1 cellular context compared by ENCODE assay signal in genomic region chr9:77177894-77178794, GRCh38.
TF ChIP-seq lines count a peak whose summit lies in the region.

No MANE protein-coding gene starts in this region.

TF ChIP-seq in GM12878, 131 proteins besides CTCF, POLR2A, EP300 and RAD21 (continued from another document):
- TF ChIP-seq ZBED1 (IDR thresholded peaks at IDR 0.05; ENCODE audit: borderline replicate concordance) (no peak), ETV6 (conservative IDR thresholded peaks at IDR 0.05 in 1 of 2, IDR thresholded peaks at IDR 0.05 in 1 of 2; ENCODE audit: borderline replicate concordance in 1 of 2, low read depth in 1 of 2) (no peak), IRF5 (IDR thresholded peaks at IDR 0.05; ENCODE audit: borderline replicate concordance) (no peak), ZNF384 (IDR thresholded peaks at IDR 0.05; ENCODE audit: borderline replicate concordance, low read depth, low read length) (no peak), IKZF1 (conservative IDR thresholded peaks at IDR 0.05) (no peak; the same call in 1 of the 2 replicates), ELK1 (IDR thresholded peaks at IDR 0.05; ENCODE audit: low read depth, low read length) (no peak), NR2C2 (IDR thresholded peaks at IDR 0.05; ENCODE audit: borderline replicate concordance, control insufficient read depth, insufficient read length, low read depth) (no peak), IRF3 (IDR thresholded peaks at IDR 0.05) (no peak), SUZ12 (IDR thresholded peaks at IDR 0.05; ENCODE audit: unreplicated experiment) (no peak), GABPA (IDR thresholded peaks at IDR 0.05; ENCODE audit: low read depth) (no peak), RAD51 (IDR thresholded peaks at IDR 0.05) (no peak)
